8 cellular contexts compared by ENCODE assay signal in the genomic region with DNA sequence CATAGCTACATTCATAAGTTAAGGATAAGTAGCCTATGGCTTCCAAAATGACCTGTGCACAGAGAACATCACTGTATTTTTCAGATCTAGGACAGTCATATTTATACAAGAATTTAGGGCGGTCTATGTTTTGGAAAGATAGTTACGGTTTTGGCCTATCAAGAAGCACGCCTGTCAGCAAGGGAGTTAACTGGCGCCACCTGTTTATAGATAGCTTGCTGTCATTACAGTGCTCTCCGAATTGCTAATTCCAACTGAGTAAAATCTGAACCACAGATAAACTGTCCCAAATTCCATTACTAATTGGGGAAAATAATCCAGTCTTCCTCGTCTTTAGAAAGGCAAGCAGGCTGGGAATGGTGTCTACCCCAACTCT. TPM values are rescaled to one million over a fixed set of nuclear protein-coding genes. Genes with fewer than 3 reads are reported as not detected.
DNase-seq lines count a peak whose midpoint lies in the region; ATAC-seq and TF ChIP-seq lines count a peak whose summit lies in the region.

No MANE protein-coding gene starts in this region.

- peaks cover 43% of the 10 kb centered on the region for H3K79me2 ChIP-seq in SU-DHL-6 (ENCODE audit: insufficient read depth, low read length)

- intact Hi-C loops in A673 (cut with micrococcal nuclease; ENCODE audit: unreplicated experiment) (no loop called here), esophagus muscularis mucosa (cut with DNase I) (loop anchor here (10.0 kb wide), 2 partner anchors 119 to 541 kb away; a partner anchor contains a TSS)

- no peak overlapping the region for H2BK120ac ChIP-seq in neuronal stem cell (ENCODE audit: low read depth, low read length)

- no peaks in the 10 kb centered on the region for H3K79me1 ChIP-seq in neuronal stem cell (ENCODE audit: low read depth, low read length)

- TF ChIP-seq POLR2A in esophagus muscularis mucosa (IDR thresholded peaks at IDR 0.05; ENCODE audit: low read depth) = no peak

- CTCF ChIA-PET in A673 (lab: Charles Lee) = no interaction called here

- H3K4me1 ChIP-seq in A673 (ENCODE audit: insufficient read depth, low read length, poor library complexity, severe bottlenecking) = no peaks in the 10 kb centered on the region
- peaks cover 0 to 30% (median 18%) of the 10 kb centered on the region in 4 donors for H3K4me1 ChIP-seq in esophagus muscularis mucosa
- H3K4me1 ChIP-seq in neuronal stem cell (ENCODE audit: control insufficient read depth in 2 of 2, insufficient read depth in 1 of 2, low read depth in 1 of 2, low read length in 2 of 2) = no peaks in the 10 kb centered on the region

- no peak overlapping the region for H3K23ac ChIP-seq in neuronal stem cell (ENCODE audit: low read depth, low read length, poor library complexity)

- no peak overlapping the region for H3K4ac ChIP-seq in neuronal stem cell (ENCODE audit: low read length)

- ATAC-seq in GM18511 (IDR thresholded peaks at IDR 0.05; ENCODE audit: unreplicated experiment) (peak; percentile 38), HG03045 (IDR thresholded peaks at IDR 0.05; ENCODE audit: unreplicated experiment) (peak; percentile 52)

- H3K27me3 ChIP-seq in A673 (replicated peaks; ENCODE audit: insufficient read depth, low read depth, low read length, poor library complexity) (no peaks in the 10 kb centered on the region), SU-DHL-6 (ENCODE audit: low read length) (no peaks in the 10 kb centered on the region), esophagus muscularis mucosa (no peaks in the 10 kb centered on the region), neuronal stem cell (ENCODE audit: control insufficient read depth in 3 of 3, insufficient read depth in 3 of 3, low read depth in 1 of 3, low read length in 3 of 3) (no peaks in the 10 kb centered on the region)

- H2BK15ac ChIP-seq in neuronal stem cell (ENCODE audit: low read length) = no peak overlapping the region

- no peak overlapping the region for H4K91ac ChIP-seq in neuronal stem cell (ENCODE audit: low read depth, low read length, poor library complexity)

- TF ChIP-seq EP300 in esophagus muscularis mucosa (IDR thresholded peaks at IDR 0.05) = no peak

- H2BK5ac ChIP-seq in neuronal stem cell (ENCODE audit: low read length) = no peak overlapping the region

- H3K18ac ChIP-seq in neuronal stem cell (ENCODE audit: low read length) = no peak overlapping the region

- no peak overlapping the region for H4K8ac ChIP-seq in neuronal stem cell (ENCODE audit: low read depth, low read length)

- H3K9me3 ChIP-seq in A673 (ENCODE audit: low read depth, low read length, poor library complexity, severe bottlenecking) (no peaks in the 10 kb centered on the region), SU-DHL-6 (ENCODE audit: insufficient read depth, low read length) (no peaks in the 10 kb centered on the region), esophagus muscularis mucosa (no peaks in the 10 kb centered on the region), neuronal stem cell (replicated peaks in 1 of 2; ENCODE audit: control insufficient read depth in 2 of 2, insufficient read depth in 1 of 2, low read depth in 1 of 2, low read length in 2 of 2) (no peaks in the 10 kb centered on the region)

- no peaks in the 10 kb centered on the region for H3K36me3 ChIP-seq in A673 (ENCODE audit: insufficient read depth, low read length, poor library complexity, severe bottlenecking)
- no peaks in the 10 kb centered on the region for H3K36me3 ChIP-seq in SU-DHL-6 (ENCODE audit: low read length)
- no peaks in the 10 kb centered on the region for H3K36me3 ChIP-seq in esophagus muscularis mucosa
- H3K36me3 ChIP-seq in neuronal stem cell (replicated peaks in 1 of 2; ENCODE audit: control insufficient read depth in 2 of 2, insufficient read depth in 2 of 2, low read length in 2 of 2) = peaks cover 0 to 2% of the 10 kb centered on the region in 2 donors

- peak overlapping the region; percentile 87 for H3K4me3 ChIP-seq in A673 (ENCODE audit: low read depth, low read length, poor library complexity, severe bottlenecking)
- peak overlapping the region; percentile 92 for H3K4me3 ChIP-seq in SU-DHL-6 (ENCODE audit: insufficient read depth, low read length, poor library complexity, severe bottlenecking)
- peak overlapping the region; percentile 62 to 72 (median 67) for H3K4me3 ChIP-seq in esophagus muscularis mucosa
- H3K4me3 ChIP-seq in neuronal stem cell (ENCODE audit: low read length in 2 of 2) = peak overlapping the region; percentile 73 to 94

- H3K4me2 ChIP-seq in SU-DHL-6 (ENCODE audit: low read depth, low read length, poor library complexity, severe bottlenecking) (peak overlapping the region; percentile 84), neuronal stem cell (ENCODE audit: insufficient read depth, low read length, poor library complexity, severe bottlenecking) (no peak overlapping the region)

- H2AFZ ChIP-seq in SU-DHL-6 (ENCODE audit: low read depth, low read length, severe bottlenecking) (peak overlapping the region; percentile 94), neuronal stem cell (ENCODE audit: low read length) (peak overlapping the region; percentile 90)

- no peaks in the 10 kb centered on the region; the same call in 1 of the 2 replicates for H3F3A ChIP-seq in SU-DHL-6 (ENCODE audit: insufficient read depth)

- 39% methylated on average over 6 of the region's 6 CpGs for WGBS in esophagus muscularis mucosa
- WGBS in neuronal stem cell (ENCODE audit: extremely low coverage in 2 of 2, insufficient read length in 2 of 2, insufficient replicate concordance in 1 of 2), 2 donors = no CpG with 5 or more reads among the region's 6 CpGs

- no peaks in the 10 kb centered on the region for H3K9me2 ChIP-seq in SU-DHL-6 (replicated peaks; ENCODE audit: insufficient read depth, low read length)

- TF ChIP-seq CTCF in A673 (conservative IDR thresholded peaks at IDR 0.05; ENCODE audit: low read depth, low read length) = no peak
- TF ChIP-seq CTCF in SU-DHL-6 (IDR thresholded peaks at IDR 0.05; ENCODE audit: insufficient read depth, low read length, poor library complexity, severe bottlenecking) = no peak
- TF ChIP-seq CTCF in esophagus muscularis mucosa (IDR thresholded peaks at IDR 0.05) = no peak

- DNase-seq in A673 (ENCODE audit: low spot score) = peak; percentile 4
- DNase-seq in esophagus muscularis mucosa (ENCODE audit: extremely low spot score) = no peak
- no peak for DNase-seq in neuronal stem cell (ENCODE audit: low spot score)
- no peak for DNase-seq in activated CD8-positive, alpha-beta memory T cell treated with anti-CD3 and anti-CD28 coated beads for 24 hours
- no peak for DNase-seq in NOMO-1 (lab: John Stamatoyannopoulos, UW; ENCODE audit: unreplicated experiment in 2 of 2)

- peak overlapping the region; percentile 90 for H3K27ac ChIP-seq in A673 (ENCODE audit: low read depth, low read length, poor library complexity, severe bottlenecking)
- peak overlapping the region; percentile 77; the same call in 1 of the 2 replicates for H3K27ac ChIP-seq in SU-DHL-6 (ENCODE audit: low read depth, low read length)
- H3K27ac ChIP-seq in esophagus muscularis mucosa (replicated peaks in 1 of 4) = peak overlapping the region; percentile 78 to 84 (median 82)
- H3K27ac ChIP-seq in neuronal stem cell (replicated peaks; ENCODE audit: low read length) = no peak overlapping the region

- BruUV-seq in A673 (replicated peaks; lab: Mats Ljungman, UMichigan) = no TSS peak

- POLR2A ChIA-PET in A673 (lab: Charles Lee; ENCODE audit: low non-redundant PET) = no interaction called here

- no peak overlapping the region for H3K14ac ChIP-seq in neuronal stem cell (ENCODE audit: low read length)

- H4K20me1 ChIP-seq in SU-DHL-6 (ENCODE audit: low read depth, low read length) = no peaks in the 10 kb centered on the region

- no peak overlapping the region for H2AK5ac ChIP-seq in neuronal stem cell (ENCODE audit: low read depth, low read length)

- no peak overlapping the region for H2BK12ac ChIP-seq in neuronal stem cell (ENCODE audit: low read length)

- H3K9ac ChIP-seq in SU-DHL-6 (ENCODE audit: low read length) (peak overlapping the region; percentile 86), neuronal stem cell (ENCODE audit: low read depth, low read length, poor library complexity) (no peak overlapping the region)

RNA-seq across cellular contexts. Expression of a gene that starts 0.6 kb away (rescaled TPM):
- 26.8 and 28.8 TPM in 2 replicates for total RNA-seq in A673 (2021)
- 10 to 100 TPM; 32.3 to 46.9 (median 37.5) TPM for total RNA-seq in esophagus muscularis mucosa
- 29.8 TPM for polyA plus RNA-seq in neuronal stem cell (2013, experiment 1 of 2)
- polyA plus RNA-seq in neuronal stem cell (2013, experiment 2 of 2) = 34.1 TPM
